In the genomic region with DNA sequence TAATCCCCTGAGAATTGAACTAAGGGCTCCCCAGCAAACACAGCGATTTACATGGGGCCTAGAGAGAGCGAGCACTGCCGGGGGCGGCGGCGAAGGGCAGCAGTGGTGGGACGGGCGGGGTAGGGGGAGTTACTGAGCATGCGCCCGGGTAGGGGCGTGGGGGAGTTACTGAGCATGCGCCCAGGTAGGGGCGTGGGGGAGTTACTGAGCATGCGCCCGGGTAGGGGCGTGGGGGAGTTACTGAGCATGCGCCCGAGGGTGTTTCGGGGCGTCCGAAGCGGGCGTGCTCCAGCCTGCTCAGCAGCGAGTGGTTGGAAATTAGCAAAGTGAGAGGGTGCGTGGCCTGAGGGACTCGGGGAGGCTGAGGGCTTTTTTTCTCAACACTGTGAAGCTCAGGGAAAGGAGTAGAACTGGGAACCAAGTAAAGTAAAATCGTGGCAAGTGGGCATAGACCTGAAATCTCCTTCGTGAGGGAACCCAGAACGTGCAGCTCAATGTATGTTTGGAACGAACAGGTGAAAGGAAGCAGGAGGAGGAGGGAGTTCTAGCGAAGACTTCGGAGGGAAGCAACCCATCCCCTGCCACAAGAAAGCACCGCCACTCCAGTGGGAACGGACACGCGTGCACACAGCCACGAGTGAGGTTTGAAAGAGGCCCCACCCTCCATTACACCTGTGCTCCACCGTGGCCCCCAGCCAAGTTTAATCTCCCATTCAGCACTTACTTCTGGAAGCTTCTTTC, we compare ENCODE assay signal across 8 cellular contexts. TPM values are rescaled to one million over a fixed set of nuclear protein-coding genes. Genes with fewer than 3 reads are reported as not detected.
DNase-seq lines count a peak whose midpoint lies in the region; ATAC-seq, FAIRE-seq and TF ChIP-seq lines count a peak whose summit lies in the region.

No MANE protein-coding gene starts in this region.

- TF ChIP-seq CTCF in RWPE1 (conservative IDR thresholded peaks at IDR 0.05; ENCODE audit: low read depth) (no peak), foreskin keratinocyte (conservative IDR thresholded peaks at IDR 0.05) (no peak), neural progenitor cell (IDR thresholded peaks at IDR 0.05) (no peak)

- H3K9me3 Mint-ChIP-seq in neural progenitor cell = no peaks in the 10 kb centered on the region

- CTCF ChIA-PET in RWPE1 (lab: Yijun Ruan, JAX) = interaction anchor here (0.6 kb wide), 1 partner anchor 63 kb away, joined by 3 read pairs; no protein-coding TSS in a partner anchor

- H3K79me2 ChIP-seq in neural progenitor cell (ENCODE audit: low read depth) = peaks cover 11% of the 10 kb centered on the region

- H3K27me3 ChIP-seq in foreskin keratinocyte = no peaks in the 10 kb centered on the region
- H3K27me3 ChIP-seq in neural progenitor cell = no peaks in the 10 kb centered on the region
- H3K27me3 ChIP-seq in stomach smooth muscle (ENCODE audit: control insufficient read depth in 1 of 2, insufficient read depth in 2 of 2, low read length in 2 of 2) = no peaks in the 10 kb centered on the region

- H3K27ac Mint-ChIP-seq in neural progenitor cell = peak overlapping the region; percentile 94

- peak overlapping the region; percentile 80 for H3K27ac ChIP-seq in RWPE1
- peak overlapping the region; percentile 72 for H3K27ac ChIP-seq in foreskin keratinocyte
- peak overlapping the region; percentile 77 for H3K27ac ChIP-seq in neural progenitor cell
- H3K27ac ChIP-seq in stomach smooth muscle (ENCODE audit: low read length) = peak overlapping the region; percentile 66

- peaks cover 7% of the 10 kb centered on the region for H3K4me1 ChIP-seq in foreskin keratinocyte
- H3K4me1 ChIP-seq in neural progenitor cell = peaks cover 8% of the 10 kb centered on the region
- peaks cover 17% of the 10 kb centered on the region for H3K4me1 ChIP-seq in stomach smooth muscle (ENCODE audit: control insufficient read depth, insufficient read depth, low read length)

- POLR2A ChIA-PET in RWPE1 (lab: Yijun Ruan, JAX; ENCODE audit: low non-redundant PET) = no interaction called here

- peak overlapping the region; percentile 81 for H3K4me2 ChIP-seq in neural progenitor cell

- H3K4me1 Mint-ChIP-seq in neural progenitor cell = peaks cover 26% of the 10 kb centered on the region

- FAIRE-seq in H54 (lab: Jason Lieb, UNC) = no peak

- H3K36me3 Mint-ChIP-seq in neural progenitor cell = peaks cover 8% of the 10 kb centered on the region

- peak; percentile 71 for DNase-seq in EL
- no peak for DNase-seq in H54 (ENCODE audit: insufficient read length, low spot score)
- peak; percentile 86 for DNase-seq in LoVo (ENCODE audit: low spot score)
- DNase-seq in RWPE1 (ENCODE audit: low spot score) = peak; percentile 84
- DNase-seq in activated gamma-delta T cell (lab: John Stamatoyannopoulos, UW) = peak; percentile 69
- DNase-seq in foreskin keratinocyte = peak; percentile 49 to 75
- peak; percentile 93 for DNase-seq in neural progenitor cell (ENCODE audit: low spot score)

- H3K9me3 ChIP-seq in neural progenitor cell (ENCODE audit: low read depth) = no peaks in the 10 kb centered on the region
- H3K9me3 ChIP-seq in stomach smooth muscle (ENCODE audit: control insufficient read depth in 2 of 2, low read length in 2 of 2) = no peaks in the 10 kb centered on the region

- H3K4me3 ChIP-seq in neural progenitor cell = peak overlapping the region; percentile 53
- peak overlapping the region; percentile 79 to 81 for H3K4me3 ChIP-seq in stomach smooth muscle (ENCODE audit: low read length in 2 of 2)

- H3K27me3 Mint-ChIP-seq in neural progenitor cell (ENCODE audit: insufficient read depth, low read depth) = peaks cover 2% of the 10 kb centered on the region

- no peaks in the 10 kb centered on the region for H4K20me1 ChIP-seq in neural progenitor cell (ENCODE audit: low read depth)

- H2AFZ ChIP-seq in neural progenitor cell (replicated peaks) = peak overlapping the region; percentile 89

- H3K4me3 Mint-ChIP-seq in neural progenitor cell = peak overlapping the region; percentile 95

- peak; percentile 94 for ATAC-seq in foreskin keratinocyte

- H3K9ac ChIP-seq in neural progenitor cell = no peak overlapping the region
- peak overlapping the region; percentile 70 to 76 for H3K9ac ChIP-seq in stomach smooth muscle (ENCODE audit: low read length in 2 of 2)

- H3K36me3 ChIP-seq in neural progenitor cell (no peaks in the 10 kb centered on the region), stomach smooth muscle (ENCODE audit: control insufficient read depth in 2 of 2, insufficient read depth in 2 of 2, low read length in 2 of 2) (no peaks in the 10 kb centered on the region)

- peak; percentile 31; the same call in 1 of the 2 replicates for TF ChIP-seq POLR2A in H54 (IDR thresholded peaks at IDR 0.05; ENCODE audit: low read depth, low read length)

- peaks cover 12% of the 10 kb centered on the region for H3F3A ChIP-seq in neural progenitor cell (ENCODE audit: low read depth)

RNA-seq across cellular contexts. Expression of gene KANK1, which starts 34.3 kb away (rescaled TPM):
- total RNA-seq in foreskin keratinocyte (62.4 and 81.6 TPM in 2 replicates), neural progenitor cell (ENCODE audit: low replicate concordance) (24.5 and 27.9 TPM in 2 replicates)
- polyA plus RNA-seq in foreskin keratinocyte = 27.9 and 37.3 TPM in 2 replicates
